14 cellular contexts compared by ENCODE assay signal in genomic region chr1:91829293-91830153, GRCh38. TPM values are rescaled to one million over a fixed set of nuclear protein-coding genes. Genes with fewer than 3 reads are reported as not detected.
DNase-seq lines count a peak whose midpoint lies in the region; ATAC-seq and TF ChIP-seq lines count a peak whose summit lies in the region.
"Had no signal": no experiment of that assay in that cellular context is flagged by ENCODE, and none has a peak within 500 bp of the region (broad histone marks: within the 10 kb centered on the region; RNA-seq: fewer than 3 reads in every experiment).

No MANE protein-coding gene starts in this region.

- H3K27ac ChIP-seq in right cardiac atrium (ENCODE audit: low read length) = peak overlapping the region; percentile 85
- peak overlapping the region; percentile 54 to 76 for H3K27ac ChIP-seq in uterus
- no peak overlapping the region for H3K27ac ChIP-seq in foreskin keratinocyte
- H3K27ac ChIP-seq: brain microvascular endothelial cell had no signal

- H3K9me3 ChIP-seq in right cardiac atrium (ENCODE audit: control insufficient read depth, low read length) = no peaks in the 10 kb centered on the region
- no peaks in the 10 kb centered on the region for H3K9me3 ChIP-seq in uterus

- H3K27ac Mint-ChIP-seq in effector memory CD8-positive, alpha-beta T cell = peak overlapping the region; percentile 68 to 88
- peak overlapping the region; percentile 64 to 88 (median 71) for H3K27ac Mint-ChIP-seq in nephron
- H3K27ac Mint-ChIP-seq: activated B cell treated with CpG ODN at 0.5 μM for 24 hours; activated CD8-positive, alpha-beta memory T cell treated with anti-CD3 and anti-CD28 coated beads, Interleukin-2, amount 10 ng/mL, durations not matched to agents 7 days and 5 days had no signal

- H3K27me3 Mint-ChIP-seq in effector memory CD8-positive, alpha-beta T cell = no peaks in the 10 kb centered on the region
- H3K27me3 Mint-ChIP-seq in nephron (ENCODE audit: low read depth) = no peaks in the 10 kb centered on the region
- H3K27me3 Mint-ChIP-seq: activated B cell treated with CpG ODN at 0.5 μM for 24 hours; activated CD8-positive, alpha-beta memory T cell treated with anti-CD3 and anti-CD28 coated beads, Interleukin-2, amount 10 ng/mL, durations not matched to agents 7 days and 5 days; progenitor cell of endocrine pancreas had no signal

- peaks cover 24% of the 10 kb centered on the region for H3K4me1 ChIP-seq in right cardiac atrium (ENCODE audit: control insufficient read depth, insufficient read depth, low read length)
- H3K4me1 ChIP-seq in uterus = peaks cover 18 to 24% of the 10 kb centered on the region in 2 donors
- peaks cover 9% of the 10 kb centered on the region for H3K4me1 ChIP-seq in foreskin keratinocyte

- DNase-seq in right cardiac atrium (no peak), Right ventricle myocardium superior (no peak), uterus (no peak), NCI-H446 treated with DMSO at 0.1 percent for 48 hours (lab: John Stamatoyannopoulos, UW) (no peak), foreskin keratinocyte (no peak)
- DNase-seq in effector memory CD8-positive, alpha-beta T cell = no peak
- DNase-seq in effector CD8-positive, alpha-beta T cell (lab: John Stamatoyannopoulos, UW) = no peak
- DNase-seq: activated B cell treated with CpG ODN at 0.5 μM for 24 hours; activated CD8-positive, alpha-beta memory T cell treated with anti-CD3 and anti-CD28 coated beads, Interleukin-2, amount 10 ng/mL, durations not matched to agents 7 days and 5 days; activated gamma-delta T cell treated with Interleukin-2 at 50 U/mL for 16 hours; GDM1 had no signal

- H3K4me3 ChIP-seq in right cardiac atrium (ENCODE audit: low read length) (no peak overlapping the region), uterus (no peak overlapping the region)

- intact Hi-C loops in right cardiac atrium (cut with DNase I) = loop anchor here in 2 of 4 donors (10.0 kb wide), 1 partner anchor 55 kb away; the partner anchor contains the start of gene TGFBR3 (in 2 of the 2)
- intact Hi-C loops in Right ventricle myocardium superior (cut with DNase I) = loop anchor here (10.0 kb wide), 1 partner anchor 55 kb away; the partner anchor contains the start of gene TGFBR3
- intact Hi-C loops in uterus (cut with DNase I; ENCODE audit: low total_unique reads) = no loop called here

- WGBS in right cardiac atrium = 80% methylated on average over 6 of the region's 6 CpGs

- H3K36me3 Mint-ChIP-seq in effector memory CD8-positive, alpha-beta T cell (ENCODE audit: insufficient read depth) = peaks cover 12% of the 10 kb centered on the region
- peaks cover 3% of the 10 kb centered on the region for H3K36me3 Mint-ChIP-seq in nephron (ENCODE audit: low read depth)
- H3K36me3 Mint-ChIP-seq: activated CD8-positive, alpha-beta memory T cell treated with anti-CD3 and anti-CD28 coated beads, Interleukin-2, amount 10 ng/mL, durations not matched to agents 7 days and 5 days had no signal

- H3K27me3 ChIP-seq in right cardiac atrium (ENCODE audit: control insufficient read depth, insufficient read depth) = no peaks in the 10 kb centered on the region
- no peaks in the 10 kb centered on the region for H3K27me3 ChIP-seq in uterus
- H3K27me3 ChIP-seq in foreskin keratinocyte = no peaks in the 10 kb centered on the region
- H3K27me3 ChIP-seq: brain microvascular endothelial cell had no signal

- no peaks in the 10 kb centered on the region for H3K9me3 Mint-ChIP-seq in effector memory CD8-positive, alpha-beta T cell
- no peaks in the 10 kb centered on the region for H3K9me3 Mint-ChIP-seq in nephron
- H3K9me3 Mint-ChIP-seq: activated B cell treated with CpG ODN at 0.5 μM for 24 hours had no signal

- no peak for ATAC-seq in right cardiac atrium
- ATAC-seq in Right ventricle myocardium superior (ENCODE audit: poor library complexity) = no peak
- ATAC-seq in effector memory CD8-positive, alpha-beta T cell (replicated peaks) = no peak
- no peak for ATAC-seq in foreskin keratinocyte
- ATAC-seq: activated CD8-positive, alpha-beta memory T cell treated with anti-CD3 and anti-CD28 coated beads, Interleukin-2, amount 10 ng/mL, durations not matched to agents 7 days and 5 days had no signal

- H3K4me1 Mint-ChIP-seq in effector memory CD8-positive, alpha-beta T cell (ENCODE audit: low read depth in 2 of 2) = peaks cover 45 to 68% of the 10 kb centered on the region in 2 donors
- H3K4me1 Mint-ChIP-seq in nephron = peaks cover 43% of the 10 kb centered on the region
- H3K4me1 Mint-ChIP-seq: activated B cell treated with CpG ODN at 0.5 μM for 24 hours had no signal

- H3K4me3 Mint-ChIP-seq in effector memory CD8-positive, alpha-beta T cell = peak overlapping the region in 1 of 2 donors; percentile 44
- no peak overlapping the region for H3K4me3 Mint-ChIP-seq in nephron
- H3K4me3 Mint-ChIP-seq: activated B cell treated with CpG ODN at 0.5 μM for 24 hours; activated CD8-positive, alpha-beta memory T cell treated with anti-CD3 and anti-CD28 coated beads, Interleukin-2, amount 10 ng/mL, durations not matched to agents 7 days and 5 days had no signal

- H3K36me3 ChIP-seq in uterus = no peaks in the 10 kb centered on the region
- H3K36me3 ChIP-seq: brain microvascular endothelial cell had no signal

- TF ChIP-seq CTCF in nephron (IDR thresholded peaks at IDR 0.05; ENCODE audit: unreplicated experiment in 3 of 3) (no peak), uterus (IDR thresholded peaks at IDR 0.05) (no peak), foreskin keratinocyte (conservative IDR thresholded peaks at IDR 0.05) (no peak)

- no peak for TF ChIP-seq POLR2A in uterus (IDR thresholded peaks at IDR 0.05)

RNA-seq across cellular contexts. Expression of gene TGFBR3, which starts 56.4 kb away (rescaled TPM):
- total RNA-seq in right cardiac atrium = 10 to 100 TPM; 36.4 to 52.4 (median 39.2) TPM
- 14.5 TPM for polyA plus RNA-seq in right cardiac atrium
- total RNA-seq in Right ventricle myocardium superior = 37.9 TPM
- total RNA-seq in uterus = 100 to 1,000 TPM in 3 of 4 donors, 10 to 100 TPM in 1; 87.8 to 388 (median 212) TPM
- total RNA-seq in foreskin keratinocyte = 1.6 and 2.9 TPM in 2 replicates
- polyA plus RNA-seq in foreskin keratinocyte = 0.27 and 0.54 TPM in 2 replicates
